ENCODE assay signal across 1 cellular context in the genomic region with DNA sequence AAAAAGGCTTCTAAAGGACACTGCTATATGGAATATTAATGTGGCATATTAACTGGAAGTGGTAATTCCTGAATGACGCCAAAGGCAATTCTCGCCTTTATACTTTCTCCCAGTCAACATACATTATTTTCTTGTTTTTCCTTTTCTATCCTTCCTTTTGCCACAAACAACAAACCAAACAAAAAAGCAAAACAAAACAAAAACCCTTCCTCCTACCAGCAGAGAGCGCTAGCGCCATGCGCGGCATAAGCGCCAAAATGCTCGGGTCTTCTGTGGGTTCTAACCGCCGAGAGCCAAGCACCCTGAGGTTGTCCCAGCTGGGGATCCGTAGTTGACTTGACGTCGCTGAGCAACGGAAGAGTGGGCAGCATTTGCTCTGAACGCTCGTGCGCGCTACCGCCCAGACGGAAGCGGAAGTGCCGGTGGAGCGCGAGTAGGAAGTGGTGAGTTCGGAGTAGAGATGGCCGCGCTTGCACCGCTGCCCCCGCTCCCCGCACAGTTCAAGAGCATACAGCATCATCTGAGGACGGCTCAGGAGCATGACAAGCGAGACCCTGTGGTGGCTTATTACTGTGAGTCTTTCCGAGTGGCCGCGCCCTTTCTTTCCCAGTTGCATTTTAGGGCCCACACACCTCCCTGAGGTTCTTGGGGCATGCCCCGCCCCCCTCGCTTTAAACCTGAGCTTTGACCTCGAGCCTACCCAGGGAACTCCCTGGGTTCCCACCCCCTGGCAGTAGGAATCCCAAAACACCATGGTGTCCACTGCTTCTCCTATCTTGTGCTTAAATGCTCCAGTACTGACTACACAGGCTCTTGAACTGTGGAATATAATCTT.
TF ChIP-seq lines count a peak whose summit lies in the region.

A gene (minus strand): TSS at position 295 of the 835 bp plus-strand sequence. CDS start 58,464 bp downstream, outside the sequence.
A gene with protein sequence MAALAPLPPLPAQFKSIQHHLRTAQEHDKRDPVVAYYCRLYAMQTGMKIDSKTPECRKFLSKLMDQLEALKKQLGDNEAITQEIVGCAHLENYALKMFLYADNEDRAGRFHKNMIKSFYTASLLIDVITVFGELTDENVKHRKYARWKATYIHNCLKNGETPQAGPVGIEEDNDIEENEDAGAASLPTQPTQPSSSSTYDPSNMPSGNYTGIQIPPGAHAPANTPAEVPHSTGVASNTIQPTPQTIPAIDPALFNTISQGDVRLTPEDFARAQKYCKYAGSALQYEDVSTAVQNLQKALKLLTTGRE (plus strand): TSS at position 436 of the 835 bp plus-strand sequence. CDS start 25 bp downstream, at position 461.

TF ChIP-seq in GM23338, 12 proteins besides CTCF, POLR2A, EP300 and RAD21 (continued from another document):
- peak; percentile 72 for TF ChIP-seq CREB1 (CRISPR knock-in tag; IDR thresholded peaks at IDR 0.05; ENCODE audit: low read depth)
- TF ChIP-seq, protein P1, sequence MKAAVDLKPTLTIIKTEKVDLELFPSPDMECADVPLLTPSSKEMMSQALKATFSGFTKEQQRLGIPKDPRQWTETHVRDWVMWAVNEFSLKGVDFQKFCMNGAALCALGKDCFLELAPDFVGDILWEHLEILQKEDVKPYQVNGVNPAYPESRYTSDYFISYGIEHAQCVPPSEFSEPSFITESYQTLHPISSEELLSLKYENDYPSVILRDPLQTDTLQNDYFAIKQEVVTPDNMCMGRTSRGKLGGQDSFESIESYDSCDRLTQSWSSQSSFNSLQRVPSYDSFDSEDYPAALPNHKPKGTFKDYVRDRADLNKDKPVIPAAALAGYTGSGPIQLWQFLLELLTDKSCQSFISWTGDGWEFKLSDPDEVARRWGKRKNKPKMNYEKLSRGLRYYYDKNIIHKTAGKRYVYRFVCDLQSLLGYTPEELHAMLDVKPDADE (IDR thresholded peaks at IDR 0.05): peak; percentile 74
